In the genomic region with DNA sequence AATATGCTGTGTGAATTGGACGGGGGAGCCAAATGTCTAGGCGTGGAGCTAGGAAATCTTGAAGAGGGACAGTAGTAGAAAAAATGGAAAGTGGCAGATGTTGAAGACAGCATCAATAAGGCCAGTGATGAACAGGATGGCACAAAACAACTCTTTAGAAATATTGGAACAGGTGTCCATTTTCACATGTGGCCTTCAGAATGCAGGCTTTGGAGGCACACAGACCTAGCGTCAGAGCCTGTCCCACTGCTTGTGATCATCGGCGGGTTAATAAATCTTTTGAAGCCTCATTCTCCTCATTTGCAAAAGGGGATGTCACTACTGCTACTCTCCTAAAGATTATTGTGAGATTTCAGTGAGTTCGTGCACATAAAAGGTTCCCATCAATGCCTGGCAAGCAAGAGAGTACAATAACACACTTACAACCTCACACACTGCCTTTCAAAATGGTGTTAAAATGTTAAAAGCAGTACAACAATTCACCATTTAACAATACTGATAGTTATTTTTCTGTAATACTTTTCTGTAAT, we compare ENCODE assay signal across 19 cellular contexts. TPM values are rescaled to one million over a fixed set of nuclear protein-coding genes. Genes with fewer than 3 reads are reported as not detected.
DNase-seq lines count a peak whose midpoint lies in the region; ATAC-seq and TF ChIP-seq lines count a peak whose summit lies in the region.
"Had no signal": no experiment of that assay in that cellular context is flagged by ENCODE, and none has a peak within 500 bp of the region (broad histone marks: within the 10 kb centered on the region; RNA-seq: fewer than 3 reads in every experiment).

No MANE protein-coding gene starts in this region.

- DNase-seq in SJCRH30 (peak in 1 of 2 experiments; percentile 67), cardiac fibroblast (ENCODE audit: low read depth in 2 of 2) (no peak), thoracic aorta (ENCODE audit: low spot score) (no peak), BE2C (no peak), NCI-H2227 (lab: John Stamatoyannopoulos, UW; ENCODE audit: unreplicated experiment) (no peak), AG20443 (ENCODE audit: low spot score) (no peak)
- DNase-seq: activated CD4-positive, alpha-beta T cell treated with anti-CD3 and anti-CD28 coated beads for 36 hours; activated naive CD8-positive, alpha-beta T cell treated with anti-CD3 and anti-CD28 coated beads, Interleukin-2, amount 10 ng/mL, durations not matched to agents 7 days and 5 days; CD4-positive, alpha-beta memory T cell; NCI-H1105; NCI-H748 treated with DMSO at 0.1 percent for 48 hours; SIG-M5; T-cell had no signal

- no peaks in the 10 kb centered on the region for H3K9me3 Mint-ChIP-seq in nephron
- H3K9me3 Mint-ChIP-seq: activated naive CD8-positive, alpha-beta T cell treated with anti-CD3 and anti-CD28 coated beads, Interleukin-2, amount 10 ng/mL, durations not matched to agents 7 days and 5 days; CD4-positive, alpha-beta memory T cell; T-cell had no signal

- no peaks in the 10 kb centered on the region for H3K36me3 Mint-ChIP-seq in nephron (ENCODE audit: low read depth)
- H3K36me3 Mint-ChIP-seq: activated naive CD8-positive, alpha-beta T cell treated with anti-CD3 and anti-CD28 coated beads, Interleukin-2, amount 10 ng/mL, durations not matched to agents 7 days and 5 days; CD4-positive, alpha-beta memory T cell; T-cell had no signal

- H3K4me3 ChIP-seq in SJCRH30 (peak overlapping the region; percentile 98), cardiac fibroblast (replicated peaks in 1 of 2; ENCODE audit: low read depth in 2 of 2, low read length in 2 of 2) (peak overlapping the region; percentile 27 to 37), thoracic aorta (peak overlapping the region; percentile 88), BE2C (ENCODE audit: low read depth, low read length) (no peak overlapping the region)
- H3K4me3 ChIP-seq: cardiac muscle cell, GM12878, suprapubic skin had no signal

- peaks cover 28% of the 10 kb centered on the region for H3K27me3 Mint-ChIP-seq in nephron (ENCODE audit: low read depth)

- no peak for TF ChIP-seq CTCF in cardiac fibroblast (IDR thresholded peaks at IDR 0.05; ENCODE audit: low read depth, low read length)
- TF ChIP-seq CTCF in nephron (IDR thresholded peaks at IDR 0.05; ENCODE audit: unreplicated experiment in 3 of 3), result no peak
- TF ChIP-seq CTCF in thoracic aorta (IDR thresholded peaks at IDR 0.05), result no peak
- no peak for TF ChIP-seq CTCF in BE2C (IDR thresholded peaks at IDR 0.05; ENCODE audit: low read depth, low read length)

- ATAC-seq in thoracic aorta (ENCODE audit: insufficient number of reproducible peaks, low FRiP score, low read depth), result no peak
- ATAC-seq: activated CD4-positive, alpha-beta T cell treated with anti-CD3 and anti-CD28 coated beads for 36 hours; GM12878; T-cell had no signal

- H3K36me3 ChIP-seq in SJCRH30, result peaks cover 12% of the 10 kb centered on the region; the same call in 1 of the 2 replicates
- no peaks in the 10 kb centered on the region for H3K36me3 ChIP-seq in thoracic aorta
- no peaks in the 10 kb centered on the region for H3K36me3 ChIP-seq in BE2C
- H3K36me3 ChIP-seq: cardiac muscle cell, suprapubic skin had no signal

- peak overlapping the region; percentile 2 to 52 (median 14) for H3K27ac Mint-ChIP-seq in nephron
- H3K27ac Mint-ChIP-seq: activated CD4-positive, alpha-beta T cell treated with anti-CD3 and anti-CD28 coated beads for 36 hours; activated naive CD8-positive, alpha-beta T cell treated with anti-CD3 and anti-CD28 coated beads, Interleukin-2, amount 10 ng/mL, durations not matched to agents 7 days and 5 days; CD4-positive, alpha-beta memory T cell; progenitor cell of endocrine pancreas; T-cell had no signal

- H3K27me3 ChIP-seq in SJCRH30 (no peaks in the 10 kb centered on the region), thoracic aorta (replicated peaks; ENCODE audit: insufficient read depth) (no peaks in the 10 kb centered on the region), BE2C (no peaks in the 10 kb centered on the region)

- peak overlapping the region; percentile 73 to 85 (median 82) for H3K4me3 Mint-ChIP-seq in nephron
- H3K4me3 Mint-ChIP-seq: activated CD4-positive, alpha-beta T cell treated with anti-CD3 and anti-CD28 coated beads for 36 hours; activated naive CD8-positive, alpha-beta T cell treated with anti-CD3 and anti-CD28 coated beads, Interleukin-2, amount 10 ng/mL, durations not matched to agents 7 days and 5 days; CD4-positive, alpha-beta memory T cell; T-cell had no signal

- H3K9me3 ChIP-seq in SJCRH30 (replicated peaks) (no peaks in the 10 kb centered on the region), thoracic aorta (no peaks in the 10 kb centered on the region), BE2C (no peaks in the 10 kb centered on the region)
- H3K9me3 ChIP-seq: suprapubic skin had no signal

- peak overlapping the region; percentile 52 for H3K27ac ChIP-seq in SJCRH30
- H3K27ac ChIP-seq in thoracic aorta, result peak overlapping the region; percentile 99
- H3K27ac ChIP-seq: cardiac muscle cell, epithelial cell of prostate, suprapubic skin had no signal

- H3K4me1 Mint-ChIP-seq in nephron, result peaks cover 38% of the 10 kb centered on the region
- H3K4me1 Mint-ChIP-seq: activated naive CD8-positive, alpha-beta T cell treated with anti-CD3 and anti-CD28 coated beads, Interleukin-2, amount 10 ng/mL, durations not matched to agents 7 days and 5 days had no signal

- H3K4me1 ChIP-seq in SJCRH30 (peaks cover 16% of the 10 kb centered on the region), thoracic aorta (ENCODE audit: control insufficient read depth in 1 of 2, low read depth in 2 of 2) (peaks cover 16 to 45% of the 10 kb centered on the region in 2 donors), BE2C (peaks cover 3% of the 10 kb centered on the region; the same call in 1 of the 2 replicates)

RNA-seq across cellular contexts. Expression of a gene that starts 2.4 kb away (rescaled TPM):
- 137 and 144 TPM in 2 replicates for total RNA-seq in SJCRH30 (2014; rRNA removed; shearing (Covaris generic))
- 1,000 to 10,000 TPM in 1 of 2 donors, 100 to 1,000 TPM in 1; 835 to 1,176 TPM for total RNA-seq in thoracic aorta
- 1.4 TPM for polyA plus RNA-seq in BE2C (2012; ENCODE audit: insufficient read depth, insufficient read length, low read depth)
- total RNA-seq: activated CD4-positive, alpha-beta T cell treated with anti-CD3 and anti-CD28 coated beads for 36 hours; activated naive CD8-positive, alpha-beta T cell treated with anti-CD3 and anti-CD28 coated beads, Interleukin-2, amount 10 ng/mL, durations not matched to agents 7 days and 5 days; CD4-positive, alpha-beta memory T cell; GM12878 had no signal
- polyA plus RNA-seq: CD4-positive, alpha-beta memory T cell had no signal
